In genomic region chr13:35796627-35797026, GRCh38 we compare ENCODE assay signal across 28 cellular contexts.
"Had no signal": no experiment of that assay in that cellular context is flagged by ENCODE, and none has a peak within 500 bp of the region (broad histone marks: within the 10 kb centered on the region; RNA-seq: fewer than 3 reads in every experiment).

No MANE protein-coding gene starts in this region.

- H3K36me3 ChIP-seq: colonic mucosa, esophagus muscularis mucosa, stomach, tibial nerve, upper lobe of right lung, uterus had no signal

- H3K9me3 ChIP-seq: colonic mucosa, esophagus muscularis mucosa, mucosa of descending colon, stomach, testis, tibial nerve, upper lobe of right lung, uterus had no signal

- DNase-seq: colonic mucosa; effector CD8-positive, alpha-beta T cell; kidney; mucosa of descending colon; naive B cell; stimulated activated CD4-positive, alpha-beta T cell treated with anti-CD3 and anti-CD28 coated beads, Interleukin-12 subunit alpha, Interleukin-12 subunit beta, amount 100 ng/mL, for 4 hours; stimulated activated CD4-positive, alpha-beta T cell treated with anti-CD3 and anti-CD28 coated beads, Interleukin-1b, Interleukin-23, amount 100 ng/mL, for 48 hours; stimulated activated CD4-positive, alpha-beta T cell treated with anti-CD3 and anti-CD28 coated beads, Interleukin-4, amount 100 ng/mL, for 1 hour; stimulated activated CD8-positive, alpha-beta memory T cell treated with anti-CD3 and anti-CD28 coated beads, Interleukin-4, amount 100 ng/mL, for 48 hours; stimulated activated naive CD4-positive, alpha-beta T cell; stomach; testis; upper lobe of right lung; uterus had no signal

- H3K9ac ChIP-seq: parathyroid adenoma had no signal

- H3K4me3 ChIP-seq: colonic mucosa, esophagus muscularis mucosa, lung, mucosa of descending colon, smooth muscle cell, stomach, testis, tibial nerve, upper lobe of right lung, uterus had no signal

- FAIRE-seq: endothelial cell of umbilical vein, frontal cortex, kidney had no signal

- H3K27me3 ChIP-seq: colonic mucosa, esophagus muscularis mucosa, stomach, testis, tibial nerve, upper lobe of right lung, uterus had no signal

- ATAC-seq: left lobe of liver; mucosa of descending colon; natural killer cell treated with Interleukin-12 subunit alpha and Interleukin-12 subunit beta and Interleukin-15 and Interleukin-18, amount 100 ng/mL, for 72 hours; sciatic nerve; upper lobe of right lung had no signal

- H3K4me1 Mint-ChIP-seq: memory B cell, naive B cell had no signal

- H3K27me3 Mint-ChIP-seq: dendritic cell treated with granulocyte-macrophage colony-stimulating factor and Interleukin-4, amounts not matched to agents 40 ng/mL and 50 ng/mL, for 4 days; memory B cell; natural killer cell treated with Interleukin-12 subunit alpha and Interleukin-12 subunit beta and Interleukin-15 and Interleukin-18, amount 100 ng/mL, for 72 hours had no signal

- H3K4me3 Mint-ChIP-seq: dendritic cell treated with granulocyte-macrophage colony-stimulating factor and Interleukin-4, amounts not matched to agents 40 ng/mL and 50 ng/mL, for 4 days; memory B cell; mesothelial cell of epicardium; naive B cell; natural killer cell treated with Interleukin-12 subunit alpha and Interleukin-12 subunit beta and Interleukin-15 and Interleukin-18, amount 100 ng/mL, for 72 hours; neural crest cell had no signal

- H3K9me3 Mint-ChIP-seq: dendritic cell treated with granulocyte-macrophage colony-stimulating factor and Interleukin-4, amounts not matched to agents 40 ng/mL and 50 ng/mL, for 4 days; mesothelial cell of epicardium; natural killer cell treated with Interleukin-12 subunit alpha and Interleukin-12 subunit beta and Interleukin-15 and Interleukin-18, amount 100 ng/mL, for 72 hours; neural crest cell had no signal

- H3K27ac Mint-ChIP-seq: dendritic cell treated with granulocyte-macrophage colony-stimulating factor and Interleukin-4, amounts not matched to agents 40 ng/mL and 50 ng/mL, for 4 days; memory B cell; naive B cell; natural killer cell treated with Interleukin-12 subunit alpha and Interleukin-12 subunit beta and Interleukin-15 and Interleukin-18, amount 100 ng/mL, for 72 hours had no signal

- H3K4me1 ChIP-seq: colonic mucosa, parathyroid adenoma, testis, upper lobe of right lung, uterus had no signal

- H3K27ac ChIP-seq: colonic mucosa, parathyroid adenoma, stomach, testis, tibial nerve, upper lobe of right lung, uterus had no signal
